ENCODE assay signal across 2 cellular contexts in genomic region chr5:17249841-17250240, GRCh38. TPM values are rescaled to one million over a fixed set of nuclear protein-coding genes. Genes with fewer than 3 reads are reported as not detected.
"Had no signal": no experiment of that assay in that cellular context is flagged by ENCODE, and none has a peak within 500 bp of the region (broad histone marks: within the 10 kb centered on the region; RNA-seq: fewer than 3 reads in every experiment).

No MANE protein-coding gene starts in this region.

RNA-seq across cellular contexts. Expression of gene BASP1, which starts 32.4 kb away (rescaled TPM):
- total RNA-seq: activated CD4-positive, alpha-beta memory T cell treated with anti-CD3 and anti-CD28 coated beads, Interleukin-2, amount 10 ng/mL, durations not matched to agents 7 days and 5 days; T-helper 2 cell treated with Interferon-gamma antibody and Interleukin-4, amounts not matched to agents 100 ng/mL and 5 ng/mL, for 36 hours had no signal
